9 cellular contexts compared by ENCODE assay signal in the genomic region with DNA sequence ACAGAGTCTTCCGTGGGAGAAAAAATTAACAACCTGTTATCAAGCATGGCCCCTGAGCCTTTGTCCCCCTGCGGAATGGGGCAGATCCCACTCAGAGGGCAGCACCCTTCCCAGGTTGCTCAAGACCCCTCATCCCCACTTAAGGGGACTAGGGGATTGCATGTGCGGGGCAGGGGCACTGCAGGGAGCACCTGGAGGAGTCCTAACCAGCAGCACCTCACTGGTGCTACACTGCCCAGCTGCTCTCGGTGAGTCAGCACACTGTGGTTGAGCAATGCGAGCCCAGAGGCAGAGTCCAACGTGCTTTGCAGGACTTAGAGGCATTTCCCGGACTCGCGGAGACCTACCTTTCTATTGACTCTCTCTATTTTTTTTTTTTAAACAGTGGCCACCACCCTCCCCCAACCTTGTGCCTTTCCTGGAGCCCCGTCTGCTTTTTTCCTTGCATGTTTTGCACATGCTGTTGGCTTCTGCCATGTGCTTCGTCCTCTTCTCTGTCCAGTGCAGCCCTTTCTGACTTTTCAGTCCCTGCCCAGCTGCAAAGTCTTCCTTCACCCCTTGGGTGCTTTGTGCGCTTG.
DNase-seq lines count a peak whose midpoint lies in the region; ATAC-seq and TF ChIP-seq lines count a peak whose summit lies in the region.
"Had no signal": no experiment of that assay in that cellular context is flagged by ENCODE, and none has a peak within 500 bp of the region (broad histone marks: within the 10 kb centered on the region; RNA-seq: fewer than 3 reads in every experiment).

No MANE protein-coding gene starts in this region.

- TF ChIP-seq CTCF in RWPE1 (conservative IDR thresholded peaks at IDR 0.05; ENCODE audit: low read depth) (no peak), gastrocnemius medialis (IDR thresholded peaks at IDR 0.05 in 4 of 5, conservative IDR thresholded peaks at IDR 0.05 in 1 of 5) (no peak)

- WGBS in GM23248 (ENCODE audit: low coverage in 1 of 2, low lambda C conversion rate in 2 of 2, missing lambda C conversion rate in 2 of 2), 2 experiments, result 68 to 70% methylated on average over 12 of the region's 12 CpGs

- H3K27me3 ChIP-seq in GM23248 (replicated peaks; ENCODE audit: insufficient read depth), result no peaks in the 10 kb centered on the region
- no peaks in the 10 kb centered on the region for H3K27me3 ChIP-seq in gastrocnemius medialis

- H3K4me3 ChIP-seq in GM23248 (no peak overlapping the region), gastrocnemius medialis (peak overlapping the region in 2 of 4 donors; percentile 6 to 26)

- no peaks in the 10 kb centered on the region for H3K9me2 ChIP-seq in GM23248 (ENCODE audit: insufficient read depth)

- H3K4me1 ChIP-seq in GM23248 (ENCODE audit: insufficient read depth), result peaks cover 60% of the 10 kb centered on the region
- peaks cover 69 to 71% of the 10 kb centered on the region in 2 donors for H3K4me1 ChIP-seq in gastrocnemius medialis

- H3K36me3 ChIP-seq in GM23248 (ENCODE audit: low read depth), result no peaks in the 10 kb centered on the region
- no peaks in the 10 kb centered on the region for H3K36me3 ChIP-seq in gastrocnemius medialis

- H4K20me1 ChIP-seq in GM23248 (ENCODE audit: insufficient read depth), result no peaks in the 10 kb centered on the region

- peaks cover 57% of the 10 kb centered on the region for H3F3A ChIP-seq in GM23248 (ENCODE audit: insufficient read depth)

- H3K9me3 ChIP-seq in GM23248 (ENCODE audit: low read depth) (no peaks in the 10 kb centered on the region), gastrocnemius medialis (no peaks in the 10 kb centered on the region)

- ATAC-seq in gastrocnemius medialis (peak; percentile 49 to 52), GM18511 (IDR thresholded peaks at IDR 0.05; ENCODE audit: unreplicated experiment) (no peak)

- in situ Hi-C loops in GM23248 (cut with MboI), result no loop called here
- in situ Hi-C loops in gastrocnemius medialis (cut with MboI; ENCODE audit: low sequenced_read_pairs in 4 of 4), result no loop called here

- no peaks in the 10 kb centered on the region for H3K79me2 ChIP-seq in GM23248 (ENCODE audit: insufficient read depth)

- H2AFZ ChIP-seq in GM23248, result no peak overlapping the region

- POLR2A ChIA-PET in RWPE1 (lab: Yijun Ruan, JAX; ENCODE audit: low non-redundant PET), result no interaction called here

- CTCF ChIA-PET in RWPE1 (lab: Yijun Ruan, JAX), result no interaction called here

- TF ChIP-seq POLR2A in gastrocnemius medialis (IDR thresholded peaks at IDR 0.05), result no peak

- peak overlapping the region; percentile 100 for H3K27ac ChIP-seq in GM23248
- H3K27ac ChIP-seq in RWPE1, result no peak overlapping the region; the same call in 1 of the 2 replicates
- H3K27ac ChIP-seq in gastrocnemius medialis, result peak overlapping the region; percentile 89 to 95 (median 92)

- peak overlapping the region; percentile 89; the same call in 1 of the 2 replicates for H3K9ac ChIP-seq in GM23248

- intact Hi-C loops in gastrocnemius medialis (cut with DNase I; ENCODE audit: low total_unique reads), result no loop called here

- DNase-seq in GM23248 (peak; percentile 77), RWPE1 (ENCODE audit: low spot score) (peak; percentile 57), fibroblast of the conjunctiva (ENCODE audit: low read depth) (peak; percentile 83), gastrocnemius medialis (peak; percentile 82 to 87), T-helper 2 cell (no peak), GM19240 (ENCODE audit: insufficient read length, low spot score) (no peak), DMS 273 (lab: John Stamatoyannopoulos, UW; ENCODE audit: unreplicated experiment) (no peak)
- DNase-seq: NCI-H2107 had no signal

- H3K4me2 ChIP-seq in GM23248 (ENCODE audit: unreplicated experiment), result no peak overlapping the region

Comparison
In these comparisons a context has a peak if more than half of its experiments do, and no peak if none do; other contexts are left out.
1. DNase-seq: peak in GM23248 (single experiment), RWPE1 (single experiment), fibroblast of the conjunctiva (single experiment) and gastrocnemius medialis (2 of 2); none in T-helper 2 cell (0 of 5), GM19240 (single experiment) and DMS 273 (single experiment).